28 cellular contexts compared by ENCODE assay signal in the genomic region with DNA sequence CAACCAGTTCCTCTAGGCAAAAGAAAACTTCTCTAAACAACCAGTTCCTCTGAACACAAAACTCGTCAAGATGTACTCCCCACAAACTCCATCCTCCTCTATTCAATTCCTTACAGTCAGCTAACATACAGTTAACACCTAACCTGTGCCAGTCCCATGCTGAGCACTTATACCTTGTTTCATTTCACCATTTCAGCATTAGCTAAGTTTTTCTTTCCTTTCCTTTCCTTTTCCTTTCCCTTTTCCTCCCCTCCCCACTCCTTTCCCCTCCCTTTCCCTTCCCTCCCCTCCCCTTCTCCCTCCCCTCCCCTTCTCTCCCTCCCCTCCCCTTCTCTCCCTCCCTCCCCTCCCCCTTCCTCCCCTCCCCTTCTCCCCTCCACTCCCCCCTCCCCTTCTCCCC.
"Had no signal": no experiment of that assay in that cellular context is flagged by ENCODE, and none has a peak within 500 bp of the region (broad histone marks: within the 10 kb centered on the region; RNA-seq: fewer than 3 reads in every experiment).

No MANE protein-coding gene starts in this region.

- H3K27me3 ChIP-seq: hepatocyte, pancreas, sigmoid colon, spleen, stomach, testis, thyroid gland, transverse colon, upper lobe of left lung, vagina had no signal

- DNase-seq: islet precursor cell; left ventricle myocardium inferior; midbrain; mucosa of descending colon; naive thymus-derived CD4-positive, alpha-beta T cell; nucleus accumbens; pancreas; posterior cingulate gyrus; retina; right cardiac atrium; sigmoid colon; small intestine; spleen; stimulated activated CD4-positive, alpha-beta T cell treated with anti-CD3 and anti-CD28 coated beads, Interleukin-4, amount 100 ng/mL, for 24 hours; stimulated activated naive B cell treated with anti-CD40 and anti-IgM and Interleukin-4, amounts not matched to agents 10 μg/mL and 1 μg/mL and 100 μg/mL, for 72 hours; stimulated activated naive CD8-positive, alpha-beta T cell treated with anti-CD3 and anti-CD28 coated beads, Interleukin-15, Interleukin-2, amounts not matched to agents 100 U/mL and 50 U/mL, for 24 hours; stomach; testis; thyroid gland; transverse colon; upper lobe of left lung had no signal

- H3K36me3 ChIP-seq: thyroid gland had no signal

- H3K79me2 ChIP-seq: hepatocyte had no signal

- H3K4me1 Mint-ChIP-seq: memory B cell; stimulated activated naive B cell treated with anti-CD40 and anti-IgM and Interleukin-4, amounts not matched to agents 10 μg/mL and 1 μg/mL and 100 μg/mL, for 72 hours had no signal

- H3K4me1 ChIP-seq: left ventricle myocardium inferior, pancreas, prostate gland, sigmoid colon, spleen, stomach, testis, thyroid gland, transverse colon, upper lobe of left lung, vagina had no signal

- H3K27ac Mint-ChIP-seq: memory B cell; nephron; stimulated activated naive B cell treated with anti-CD40 and anti-IgM and Interleukin-4, amounts not matched to agents 10 μg/mL and 1 μg/mL and 100 μg/mL, for 72 hours had no signal

- H3K4me3 Mint-ChIP-seq: memory B cell; naive thymus-derived CD4-positive, alpha-beta T cell; nephron; neural crest cell; stimulated activated naive B cell treated with anti-CD40 and anti-IgM and Interleukin-4, amounts not matched to agents 10 μg/mL and 1 μg/mL and 100 μg/mL, for 72 hours had no signal

- H3K27me3 Mint-ChIP-seq: memory B cell; naive thymus-derived CD4-positive, alpha-beta T cell; stimulated activated naive B cell treated with anti-CD40 and anti-IgM and Interleukin-4, amounts not matched to agents 10 μg/mL and 1 μg/mL and 100 μg/mL, for 72 hours had no signal

- H3K27ac ChIP-seq: hepatocyte, left ventricle myocardium inferior, pancreas, prostate gland, sigmoid colon, spleen, stomach, testis, thyroid gland, transverse colon, upper lobe of left lung, vagina had no signal

- ATAC-seq: mucosa of descending colon; naive thymus-derived CD4-positive, alpha-beta T cell; pancreas; right cardiac atrium; stimulated activated naive B cell treated with anti-CD40 and anti-IgM and Interleukin-4, amounts not matched to agents 10 μg/mL and 1 μg/mL and 100 μg/mL, for 72 hours; stimulated activated naive CD8-positive, alpha-beta T cell treated with anti-CD3 and anti-CD28 coated beads, Interleukin-15, Interleukin-2, amounts not matched to agents 100 U/mL and 50 U/mL, for 24 hours had no signal

- H3K9me3 Mint-ChIP-seq: memory B cell; naive thymus-derived CD4-positive, alpha-beta T cell; nephron; neural crest cell; stimulated activated naive B cell treated with anti-CD40 and anti-IgM and Interleukin-4, amounts not matched to agents 10 μg/mL and 1 μg/mL and 100 μg/mL, for 72 hours had no signal

- H3K9me3 ChIP-seq: left ventricle myocardium inferior, mucosa of descending colon, pancreas, prostate gland, sigmoid colon, spleen, stomach, testis, thyroid gland, transverse colon, upper lobe of left lung, vagina had no signal

- H2AFZ ChIP-seq: hepatocyte had no signal

- H3K4me3 ChIP-seq: hepatocyte, left ventricle myocardium inferior, lung, mucosa of descending colon, pancreas, prostate gland, sigmoid colon, spleen, stomach, testis, thyroid gland, transverse colon, upper lobe of left lung, vagina had no signal
